In genomic region chr2:121189011-121189410, GRCh38 we compare ENCODE assay signal across 20 cellular contexts.
DNase-seq lines count a peak whose midpoint lies in the region; ATAC-seq and TF ChIP-seq lines count a peak whose summit lies in the region.
"Had no signal": no experiment of that assay in that cellular context is flagged by ENCODE, and none has a peak within 500 bp of the region (broad histone marks: within the 10 kb centered on the region; RNA-seq: fewer than 3 reads in every experiment).

No MANE protein-coding gene starts in this region.

- H3K27me3 ChIP-seq in tibial artery, result no peaks in the 10 kb centered on the region
- no peaks in the 10 kb centered on the region for H3K27me3 ChIP-seq in colonic mucosa
- H3K27me3 ChIP-seq in prostate gland (replicated peaks; ENCODE audit: insufficient read depth), result no peaks in the 10 kb centered on the region

- no peak for TF ChIP-seq POLR2A in prostate gland (IDR thresholded peaks at IDR 0.05)

- H3K27ac ChIP-seq in tibial artery, result no peak overlapping the region
- H3K27ac ChIP-seq in colonic mucosa, result no peak overlapping the region
- H3K27ac ChIP-seq in prostate gland, result no peak overlapping the region

- TF ChIP-seq CTCF in fibroblast of mammary gland (conservative IDR thresholded peaks at IDR 0.05; ENCODE audit: control insufficient read depth, insufficient read depth, low read depth, low read length) (no peak), tibial artery (IDR thresholded peaks at IDR 0.05) (no peak), colonic mucosa (IDR thresholded peaks at IDR 0.05) (no peak), prostate gland (IDR thresholded peaks at IDR 0.05) (no peak)

- H3K4me1 ChIP-seq in tibial artery, result no peaks in the 10 kb centered on the region
- H3K4me1 ChIP-seq in colonic mucosa, result no peaks in the 10 kb centered on the region
- peaks cover 3% of the 10 kb centered on the region for H3K4me1 ChIP-seq in prostate gland (replicated peaks)

- no peak overlapping the region for H3K9ac ChIP-seq in colonic mucosa (ENCODE audit: low read depth in 2 of 2, low read length in 2 of 2)

- H3K36me3 ChIP-seq in tibial artery (no peaks in the 10 kb centered on the region), colonic mucosa (no peaks in the 10 kb centered on the region), prostate gland (no peaks in the 10 kb centered on the region)

- no peaks in the 10 kb centered on the region for H3K9me3 ChIP-seq in tibial artery
- H3K9me3 ChIP-seq in colonic mucosa, result no peaks in the 10 kb centered on the region
- H3K9me3 ChIP-seq in prostate gland, result no peaks in the 10 kb centered on the region

- intact Hi-C loops in Right ventricle myocardium superior (cut with DNase I), result no loop called here
- intact Hi-C loops in cardiac septum (cut with DNase I), result no loop called here
- intact Hi-C loops in tibial artery (cut with DNase I; ENCODE audit: low total_unique reads), result no loop called here
- intact Hi-C loops in colonic mucosa (cut with DNase I), result no loop called here
- intact Hi-C loops in prostate gland (cut with DNase I), result no loop called here

- DNase-seq in Right ventricle myocardium superior, result no peak
- DNase-seq in cardiac septum (ENCODE audit: low spot score), result no peak
- peak; percentile 49 for DNase-seq in NOMO-1 treated with DMSO at 0.1 percent for 48 hours (lab: John Stamatoyannopoulos, UW; ENCODE audit: unreplicated experiment)
- DNase-seq in fibroblast of mammary gland (ENCODE audit: low read depth), result peak; percentile 17
- DNase-seq in tibial artery, result peak; percentile 62 to 64
- no peak for DNase-seq in effector CD4-positive, alpha-beta T cell
- no peak for DNase-seq in colonic mucosa
- no peak for DNase-seq in prostate gland (ENCODE audit: low spot score)
- DNase-seq: activated CD4-positive, alpha-beta T cell treated with anti-CD3 and anti-CD28 coated beads, Interleukin-2, amount 50 U/mL, for 48 hours; activated naive CD4-positive, alpha-beta T cell treated with Interleukin-2 at 50 U/mL for 16 hours; activated T-cell treated with anti-CD3 and anti-CD28 coated beads, Interleukin-2, amount 50 U/mL, for 1 hour; CD8-positive, alpha-beta memory T cell; DMS53; KG1; NCI-H1092 treated with DMSO at 0.1 percent for 48 hours; NCI-H2029 treated with DMSO at 0.1 percent for 48 hours; NCI-H446 treated with DMSO at 0.1 percent for 48 hours; SHP77 treated with DMSO at 0.1 percent for 48 hours; stimulated activated CD4-positive, alpha-beta T cell treated with anti-CD3 and anti-CD28 coated beads, Interleukin-12 subunit alpha, Interleukin-12 subunit beta, amount 100 ng/mL, for 4 hours; T-helper 2 cell had no signal

- H3K4me3 ChIP-seq in fibroblast of mammary gland (ENCODE audit: control insufficient read depth, low read depth, low read length) (no peak overlapping the region), tibial artery (no peak overlapping the region), colonic mucosa (no peak overlapping the region), prostate gland (no peak overlapping the region)

- ATAC-seq in Right ventricle myocardium superior (ENCODE audit: poor library complexity), result peak; percentile 45

- 90% methylated on average over 3 of the region's 3 CpGs for WGBS in prostate gland

Comparison
In these comparisons a context has a peak if more than half of its experiments do, and no peak if none do; other contexts are left out.
1. DNase-seq: peak in NOMO-1 treated with DMSO at 0.1 percent for 48 hours (single experiment), fibroblast of mammary gland (single experiment) and tibial artery (2 of 2); none in Right ventricle myocardium superior (single experiment), cardiac septum (single experiment), effector CD4-positive, alpha-beta T cell (single experiment), colonic mucosa (single experiment) and prostate gland (single experiment).